In genomic region chr1:47438321-47439150, GRCh38 we compare ENCODE assay signal across 8 cellular contexts. TPM values are rescaled to one million over a fixed set of nuclear protein-coding genes. Genes with fewer than 3 reads are reported as not detected.
DNase-seq lines count a peak whose midpoint lies in the region; ATAC-seq and TF ChIP-seq lines count a peak whose summit lies in the region.

No MANE protein-coding gene starts in this region.

- H3K36me3 ChIP-seq in skeletal muscle satellite cell (ENCODE audit: insufficient read depth, low read length), result no peaks in the 10 kb centered on the region

- DNase-seq in NCI-H146 (lab: John Stamatoyannopoulos, UW), result peak; percentile 6
- DNase-seq in NCI-H146 treated with DMSO at 0.1 percent for 48 hours (lab: John Stamatoyannopoulos, UW; ENCODE audit: unreplicated experiment), result no peak
- no peak for DNase-seq in epithelial cell of proximal tubule (ENCODE audit: low read depth)
- no peak for DNase-seq in effector CD8-positive, alpha-beta T cell (lab: John Stamatoyannopoulos, UW)
- DNase-seq in GM13977 (ENCODE audit: low spot score), result no peak

- no peak for ATAC-seq in HG03457 (IDR thresholded peaks at IDR 0.05; ENCODE audit: unreplicated experiment)

- TF ChIP-seq CTCF in WI38 (IDR thresholded peaks at IDR 0.05; ENCODE audit: low read depth, low read length) (no peak), epithelial cell of proximal tubule (conservative IDR thresholded peaks at IDR 0.05; ENCODE audit: low read depth, low read length) (no peak), GM13977 (IDR thresholded peaks at IDR 0.05; ENCODE audit: extremely low read depth, insufficient read depth, missing control alignments) (no peak)

- peaks cover 22% of the 10 kb centered on the region for H3K4me1 ChIP-seq in skeletal muscle satellite cell (ENCODE audit: control insufficient read depth, insufficient read depth, low read length)

- H3K27me3 ChIP-seq in skeletal muscle satellite cell (ENCODE audit: control insufficient read depth, insufficient read depth, low read length), result peaks cover 46% of the 10 kb centered on the region

- H3K9me3 ChIP-seq in skeletal muscle satellite cell (replicated peaks; ENCODE audit: low read length), result no peaks in the 10 kb centered on the region

- in situ Hi-C loops in GM13977 (cut with MboI; ENCODE audit: low pct_unique_long_range_greater_than_20kb, low sequenced_read_pairs, unreplicated experiment), result no loop called here

- H3K9ac ChIP-seq in skeletal muscle satellite cell (ENCODE audit: low read depth, low read length), result no peak overlapping the region

- H3K4me3 ChIP-seq in WI38 (ENCODE audit: low read depth, low read length), result peak overlapping the region; percentile 68
- peak overlapping the region; percentile 80 for H3K4me3 ChIP-seq in epithelial cell of proximal tubule (ENCODE audit: low read depth, low read length)
- H3K4me3 ChIP-seq in skeletal muscle satellite cell (ENCODE audit: low read length), result peak overlapping the region; percentile 100

- peak overlapping the region; percentile 81 for H3K4me2 ChIP-seq in skeletal muscle satellite cell (ENCODE audit: low read length)

RNA-seq across cellular contexts. Expression of gene FOXD2, which starts 0.7 kb away (rescaled TPM):
- total RNA-seq in epithelial cell of proximal tubule, result 0.14 TPM in 1 of 2 replicates, not detected in the other
- total RNA-seq in skeletal muscle satellite cell (2012; rRNA removed), result 0.22 and 0.25 TPM in 2 replicates

RNA-seq across cellular contexts. Expression of gene FOXE3, which starts 22.5 kb away (rescaled TPM):
- not detected in 2 replicates for total RNA-seq in epithelial cell of proximal tubule
- not detected in 2 replicates for total RNA-seq in skeletal muscle satellite cell (2012; rRNA removed)
